ENCODE assay signal across 1 cellular context in genomic region chr10:114173680-114174461, GRCh38.
A peak's percentile ranks its signal among the peaks of the same experiment; 100 is the strongest.
TF ChIP-seq lines count a peak whose summit lies in the region.

Gene CCDC186 (minus strand): TSS chr10:114174203. CDS start chr10:114163268, 10,935 bp downstream.

TF ChIP-seq in HepG2, 621 proteins besides CTCF, POLR2A, EP300 and RAD21 (continued from another document):
- peak; percentile 16; the same call in 1 of the 2 replicates for TF ChIP-seq GMEB1 (CRISPR knock-in tag; IDR thresholded peaks at IDR 0.05; ENCODE audit: borderline replicate concordance)
- TF ChIP-seq FUBP1 (CRISPR knock-in tag; IDR thresholded peaks at IDR 0.05; ENCODE audit: borderline replicate concordance) = no peak
- TF ChIP-seq GATAD2A (CRISPR knock-in tag; IDR thresholded peaks at IDR 0.05) = no peak
- TF ChIP-seq NR0B2 (CRISPR knock-in tag; IDR thresholded peaks at IDR 0.05) = no peak
- no peak for TF ChIP-seq ZNF33A (CRISPR knock-in tag; IDR thresholded peaks at IDR 0.05; ENCODE audit: borderline replicate concordance)
- 0 out of 2 replicates have a peak, but pooled peaks have one; percentile 43 for TF ChIP-seq GATA4 (IDR thresholded peaks at IDR 0.05; ENCODE audit: borderline replicate concordance, low read depth)
- no peak for TF ChIP-seq MZF1 (CRISPR knock-in tag; IDR thresholded peaks at IDR 0.05; ENCODE audit: borderline replicate concordance)
- peak; percentile 76 for TF ChIP-seq THAP11 (CRISPR knock-in tag; IDR thresholded peaks at IDR 0.05)
- TF ChIP-seq PITX1 (CRISPR knock-in tag; IDR thresholded peaks at IDR 0.05) = peak; percentile 39; the same call in 1 of the 2 replicates
- TF ChIP-seq ATF3 (CRISPR knock-in tag; IDR thresholded peaks at IDR 0.05) = no peak
- no peak for TF ChIP-seq ZNF441 (CRISPR knock-in tag; IDR thresholded peaks at IDR 0.05; ENCODE audit: borderline replicate concordance)
- peak; percentile 32; the same call in 1 of the 2 replicates for TF ChIP-seq TFDP1 (CRISPR knock-in tag; IDR thresholded peaks at IDR 0.05; ENCODE audit: borderline replicate concordance)
- TF ChIP-seq HINFP (CRISPR knock-in tag; IDR thresholded peaks at IDR 0.05; ENCODE audit: low read depth) = no peak
- TF ChIP-seq SALL1 (CRISPR knock-in tag; IDR thresholded peaks at IDR 0.05) = peak; percentile 67
- 0 out of 2 replicates have a peak, but pooled peaks have one; percentile 41 for TF ChIP-seq SIX4 (CRISPR knock-in tag; IDR thresholded peaks at IDR 0.05)
- TF ChIP-seq TFAP4 (IDR thresholded peaks at IDR 0.05; ENCODE audit: borderline replicate concordance, low read depth) = peak; percentile 97
- TF ChIP-seq ZFY (CRISPR knock-in tag; IDR thresholded peaks at IDR 0.05) = peak; percentile 61
- TF ChIP-seq SAP130 (CRISPR knock-in tag; IDR thresholded peaks at IDR 0.05; ENCODE audit: low read depth) = peak; percentile 91
- TF ChIP-seq MTF2 (CRISPR knock-in tag; IDR thresholded peaks at IDR 0.05; ENCODE audit: borderline replicate concordance) = peak; percentile 87; the same call in 1 of the 2 replicates
- TF ChIP-seq ATRX (CRISPR knock-in tag; IDR thresholded peaks at IDR 0.05; ENCODE audit: borderline replicate concordance) = no peak
- TF ChIP-seq GPBP1L1 (CRISPR knock-in tag; IDR thresholded peaks at IDR 0.05) = no peak
- TF ChIP-seq ZNF205 (CRISPR knock-in tag; IDR thresholded peaks at IDR 0.05) = no peak
- no peak for TF ChIP-seq ZNF3 (CRISPR knock-in tag; IDR thresholded peaks at IDR 0.05)
- TF ChIP-seq ZNF274 (CRISPR knock-in tag; IDR thresholded peaks at IDR 0.05) = peak; percentile 81; the same call in 1 of the 2 replicates
- TF ChIP-seq CC2D1A (CRISPR knock-in tag; IDR thresholded peaks at IDR 0.05) = no peak
- TF ChIP-seq ZBTB7B (CRISPR knock-in tag; IDR thresholded peaks at IDR 0.05) = no peak; the same call in 1 of the 2 replicates
TF ChIP-seq in HepG2: peak in this region for 185.
